In the genomic region with DNA sequence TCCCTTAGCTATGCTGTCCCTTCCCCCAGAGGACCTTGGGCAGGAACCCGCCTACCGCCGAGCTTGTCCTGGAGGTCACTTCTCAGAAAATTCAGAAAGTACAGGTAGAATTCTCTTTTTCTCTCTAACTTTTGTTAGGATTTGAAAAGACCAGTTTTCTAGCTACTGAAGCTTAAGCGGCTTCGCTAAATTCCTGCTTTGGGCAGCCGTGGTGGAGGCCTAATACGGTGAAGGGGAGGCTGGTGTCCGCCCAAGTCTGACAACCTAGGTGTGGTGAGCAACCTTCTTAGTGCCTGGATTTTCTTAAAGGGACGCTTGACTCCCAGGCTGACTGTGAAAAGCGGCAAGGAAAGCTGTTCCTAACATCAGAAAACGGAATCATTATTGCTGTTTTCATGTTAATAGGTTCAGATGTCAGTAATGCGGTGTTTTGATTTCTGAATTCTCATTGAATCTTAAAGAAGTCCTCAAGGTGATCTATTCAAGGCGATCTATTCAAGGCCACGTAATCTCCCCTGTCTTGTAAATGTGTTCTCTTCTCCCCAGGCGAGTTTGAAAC, we compare ENCODE assay signal across 8 cellular contexts. TPM values are rescaled to one million over a fixed set of nuclear protein-coding genes. Genes with fewer than 3 reads are reported as not detected.
A peak's percentile ranks its signal among the peaks of the same experiment; 100 is the strongest.
DNase-seq lines count a peak whose midpoint lies in the region; ATAC-seq and TF ChIP-seq lines count a peak whose summit lies in the region.

No MANE protein-coding gene starts in this region.

- no peaks in the 10 kb centered on the region for H3K27me3 ChIP-seq in CD8-positive, alpha-beta T cell (ENCODE audit: insufficient read depth, low read length)
- no peaks in the 10 kb centered on the region for H3K27me3 ChIP-seq in mammary epithelial cell (ENCODE audit: insufficient read depth, low read length)

- TSS peak; percentile 59 for BruUV-seq in mammary epithelial cell (replicated peaks; lab: Mats Ljungman, UMichigan)

- no peaks in the 10 kb centered on the region for H3K36me3 Mint-ChIP-seq in CD8-positive, alpha-beta T cell

- POLR2A ChIA-PET in CD8-positive, alpha-beta T cell (lab: Charles Lee): no interaction called here

- peaks cover 35% of the 10 kb centered on the region for H3K27me3 Mint-ChIP-seq in CD8-positive, alpha-beta T cell (ENCODE audit: low read depth)

- H3K4me2 ChIP-seq in mammary epithelial cell (ENCODE audit: insufficient read depth, low read depth, low read length): peak overlapping the region; percentile 86

- in situ Hi-C loops in mammary epithelial cell (cut with MboI; ENCODE audit: low sequenced_read_pairs in 2 of 2): no loop called here

- H3K9me3 Mint-ChIP-seq in CD8-positive, alpha-beta T cell: no peaks in the 10 kb centered on the region

- CTCF ChIA-PET in CD8-positive, alpha-beta T cell (lab: Charles Lee): no interaction called here
- CTCF ChIA-PET in mammary epithelial cell (lab: Charles Lee; ENCODE audit: low non-redundant PET): no interaction called here

- H3K4me1 Mint-ChIP-seq in CD8-positive, alpha-beta T cell (ENCODE audit: low read depth): peaks cover 17% of the 10 kb centered on the region

- H3K4me1 ChIP-seq in CD8-positive, alpha-beta T cell (ENCODE audit: insufficient read depth, low read length): peaks cover 2% of the 10 kb centered on the region
- H3K4me1 ChIP-seq in mammary epithelial cell (ENCODE audit: insufficient read depth, low read length): peaks cover 21% of the 10 kb centered on the region
- H3K4me1 ChIP-seq in urinary bladder (ENCODE audit: insufficient read depth): no peaks in the 10 kb centered on the region

- intact Hi-C loops in CD8-positive, alpha-beta T cell (cut with DNase I, micrococcal nuclease): no loop called here
- intact Hi-C loops in mammary epithelial cell (cut with micrococcal nuclease) (loop anchor here (1.0 to 10.0 kb wide), 3 partner anchors 40 to 495 kb away; partner anchors contain the start of gene PKP2), lower leg skin (cut with DNase I; ENCODE audit: low total_unique reads) (no loop called here)

- H3K36me3 ChIP-seq in CD8-positive, alpha-beta T cell (ENCODE audit: insufficient read depth, low read length): no peaks in the 10 kb centered on the region
- H3K36me3 ChIP-seq in mammary epithelial cell (ENCODE audit: insufficient read depth, low read length): no peaks in the 10 kb centered on the region
- no peaks in the 10 kb centered on the region for H3K36me3 ChIP-seq in urinary bladder (ENCODE audit: insufficient read depth)

- no peak for TF ChIP-seq POLR2A in lower leg skin (IDR thresholded peaks at IDR 0.05)

- WGBS in mammary epithelial cell (ENCODE audit: low coverage, missing lambda C conversion rate): under 1% methylated on average over 15 of the region's 15 CpGs
- 10 to 11% methylated on average over 15 of the region's 15 CpGs for WGBS in lower leg skin, 2 donors
- 18% methylated on average over 15 of the region's 15 CpGs for WGBS in urinary bladder

- H4K20me1 ChIP-seq in mammary epithelial cell (ENCODE audit: insufficient read depth, low read length): no peaks in the 10 kb centered on the region

- H3K79me2 ChIP-seq in mammary epithelial cell (ENCODE audit: insufficient read depth, low read length): peaks cover 55% of the 10 kb centered on the region

- no peak for ATAC-seq in CD8-positive, alpha-beta T cell

- dilution Hi-C loops in mammary epithelial cell (cut with HindIII; ENCODE audit: low sequenced_read_pairs): no loop called here

- H3K9me3 ChIP-seq in CD8-positive, alpha-beta T cell (ENCODE audit: low read length): no peaks in the 10 kb centered on the region
- H3K9me3 ChIP-seq in mammary epithelial cell (replicated peaks; ENCODE audit: insufficient read depth, low read length): no peaks in the 10 kb centered on the region

- peak overlapping the region; percentile 90 for H2AFZ ChIP-seq in mammary epithelial cell (ENCODE audit: low read depth, low read length)

- H3K4me3 Mint-ChIP-seq in CD8-positive, alpha-beta T cell: peak overlapping the region; percentile 88

- TF ChIP-seq CTCF in CD8-positive, alpha-beta T cell (IDR thresholded peaks at IDR 0.05): no peak
- no peak for TF ChIP-seq CTCF in mammary epithelial cell (conservative IDR thresholded peaks at IDR 0.05 in 1 of 2, IDR thresholded peaks at IDR 0.05 in 1 of 2; ENCODE audit: extremely low read depth in 1 of 2, insufficient read depth in 1 of 2, low read depth in 1 of 2, low read length in 2 of 2)
- TF ChIP-seq CTCF in lower leg skin (IDR thresholded peaks at IDR 0.05): no peak

- DNase-seq in CD8-positive, alpha-beta T cell: no peak
- no peak for DNase-seq in Jurkat, Clone E6-1 (ENCODE audit: low read depth, low spot score)
- DNase-seq in mammary epithelial cell: peak; percentile 55
- DNase-seq in lower leg skin (ENCODE audit: low spot score in 2 of 2): no peak
- no peak for DNase-seq in GM19240 (ENCODE audit: insufficient read length, low spot score)
- no peak for DNase-seq in DMS 273 (lab: John Stamatoyannopoulos, UW; ENCODE audit: unreplicated experiment)
- DNase-seq in NCI-H2196 (lab: John Stamatoyannopoulos, UW; ENCODE audit: unreplicated experiment): no peak

- peak overlapping the region; percentile 90 for H3K9ac ChIP-seq in mammary epithelial cell (ENCODE audit: insufficient read depth, low read length)

- no peak overlapping the region for H3K27ac Mint-ChIP-seq in CD8-positive, alpha-beta T cell

- H3K4me3 ChIP-seq in CD8-positive, alpha-beta T cell (ENCODE audit: low read depth, low read length): peak overlapping the region; percentile 23
- peak overlapping the region; percentile 56 for H3K4me3 ChIP-seq in Jurkat, Clone E6-1 (ENCODE audit: low read length)
- H3K4me3 ChIP-seq in mammary epithelial cell (replicated peaks in 1 of 3; ENCODE audit: insufficient read depth in 1 of 3, low read depth in 2 of 3, low read length in 3 of 3): peak overlapping the region; percentile 72 to 99 (median 93)
- peak overlapping the region; percentile 50 for H3K4me3 ChIP-seq in lower leg skin (ENCODE audit: low read depth, poor library complexity, severe bottlenecking)
- H3K4me3 ChIP-seq in urinary bladder (ENCODE audit: low read depth, low read length): peak overlapping the region; percentile 61

- H3K27ac ChIP-seq in CD8-positive, alpha-beta T cell (ENCODE audit: low read depth, low read length): no peak overlapping the region
- H3K27ac ChIP-seq in mammary epithelial cell (ENCODE audit: insufficient read depth, low read depth, low read length) (peak overlapping the region; percentile 90), urinary bladder (ENCODE audit: low read depth) (peak overlapping the region; percentile 70)

RNA-seq across cellular contexts. Expression of gene FGD4, which starts 0.8 kb away (rescaled TPM):
- under 1 TPM in 1 of 2 experiments, not detected in 1; 0.31 TPM for total RNA-seq in CD8-positive, alpha-beta T cell
- polyA plus RNA-seq in Jurkat, Clone E6-1 (2012; ENCODE audit: insufficient read depth, insufficient read length): 0.59 TPM
- total RNA-seq in mammary epithelial cell (10 to 100 TPM; 20.8 to 35.3 TPM), lower leg skin (10 to 100 TPM; 40.0 to 62.8 (median 52.0) TPM), urinary bladder (24.8 TPM)
- polyA plus RNA-seq in mammary epithelial cell (11.1 TPM), urinary bladder (4.2 TPM)
- polyA minus RNA-seq in mammary epithelial cell: 62.7 TPM

Comparison
In these comparisons a context has a peak if more than half of its experiments do, and no peak if none do; other contexts are left out.
1. H3K4me3 ChIP-seq: peak in every context shown above with its lines; median percentile 93 in mammary epithelial cell; 61 in urinary bladder; 56 in Jurkat, Clone E6-1; 50 in lower leg skin; 23 in CD8-positive, alpha-beta T cell.
2. RNA of gene FGD4, which starts 0.8 kb away (total RNA-seq): 40.0 to 62.8 TPM in lower leg skin, 20.8 to 35.3 TPM in mammary epithelial cell and 24.8 TPM in urinary bladder (single experiment); 0.31 TPM in CD8-positive, alpha-beta T cell; every median in the first group is over 10 times any median in the second.